Comparison of ENCODE assay signal across 1 cellular context in genomic region chr2:218716070-218716469, GRCh38.
TF ChIP-seq lines count a peak whose summit lies in the region.

No MANE protein-coding gene starts in this region.

TF ChIP-seq in HepG2, 621 proteins besides CTCF, POLR2A, EP300 and RAD21:
- TF ChIP-seq GPN1 (CRISPR knock-in tag; IDR thresholded peaks at IDR 0.05; ENCODE audit: borderline replicate concordance) (no peak), CBX2 (IDR thresholded peaks at IDR 0.05; ENCODE audit: low read depth, low read length) (no peak), CBX2 (CRISPR knock-in tag; IDR thresholded peaks at IDR 0.05; ENCODE audit: low read depth) (no peak), ZNF234 (CRISPR knock-in tag; conservative IDR thresholded peaks at IDR 0.05) (no peak), SMAD1 (CRISPR knock-in tag; IDR thresholded peaks at IDR 0.05; ENCODE audit: borderline replicate concordance, low read depth) (no peak), ZNF563 (CRISPR knock-in tag; IDR thresholded peaks at IDR 0.05) (no peak), PREB (CRISPR knock-in tag; IDR thresholded peaks at IDR 0.05) (no peak), KDM3A (CRISPR knock-in tag; IDR thresholded peaks at IDR 0.05; ENCODE audit: low read depth) (no peak), DMTF1 (CRISPR knock-in tag; IDR thresholded peaks at IDR 0.05) (no peak), U2AF2 (IDR thresholded peaks at IDR 0.05; ENCODE audit: low read depth, low read length) (no peak), ZNF761 (CRISPR knock-in tag; conservative IDR thresholded peaks at IDR 0.05) (no peak), ZNF547 (CRISPR knock-in tag; IDR thresholded peaks at IDR 0.05) (no peak)
